2 cellular contexts compared by ENCODE assay signal in the genomic region with DNA sequence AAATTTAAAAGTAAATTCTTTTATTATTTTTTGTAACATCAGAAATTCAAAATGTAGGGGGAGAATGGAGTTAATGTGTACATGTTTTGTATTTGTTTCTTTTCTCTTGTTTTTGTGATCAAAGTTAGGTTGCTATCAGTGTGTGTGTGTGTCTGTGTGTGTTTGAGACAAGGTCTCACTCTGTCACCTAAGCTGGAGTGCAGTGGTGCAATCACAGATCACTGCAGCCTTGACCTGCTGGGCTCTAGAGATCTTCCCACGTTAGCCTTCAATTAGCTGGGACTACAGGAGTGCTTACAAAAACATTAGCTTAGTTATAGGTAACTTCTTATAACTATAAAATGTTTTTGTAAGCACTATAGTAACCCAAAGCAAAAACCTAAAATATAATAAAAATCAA.
A peak's percentile ranks its signal among the peaks of the same experiment; 100 is the strongest.
TF ChIP-seq lines count a peak whose summit lies in the region.

No MANE protein-coding gene starts in this region.

TF ChIP-seq in WTC11, 78 proteins besides CTCF, POLR2A, EP300 and RAD21 (continued from another document):
- TF ChIP-seq, protein P1, sequence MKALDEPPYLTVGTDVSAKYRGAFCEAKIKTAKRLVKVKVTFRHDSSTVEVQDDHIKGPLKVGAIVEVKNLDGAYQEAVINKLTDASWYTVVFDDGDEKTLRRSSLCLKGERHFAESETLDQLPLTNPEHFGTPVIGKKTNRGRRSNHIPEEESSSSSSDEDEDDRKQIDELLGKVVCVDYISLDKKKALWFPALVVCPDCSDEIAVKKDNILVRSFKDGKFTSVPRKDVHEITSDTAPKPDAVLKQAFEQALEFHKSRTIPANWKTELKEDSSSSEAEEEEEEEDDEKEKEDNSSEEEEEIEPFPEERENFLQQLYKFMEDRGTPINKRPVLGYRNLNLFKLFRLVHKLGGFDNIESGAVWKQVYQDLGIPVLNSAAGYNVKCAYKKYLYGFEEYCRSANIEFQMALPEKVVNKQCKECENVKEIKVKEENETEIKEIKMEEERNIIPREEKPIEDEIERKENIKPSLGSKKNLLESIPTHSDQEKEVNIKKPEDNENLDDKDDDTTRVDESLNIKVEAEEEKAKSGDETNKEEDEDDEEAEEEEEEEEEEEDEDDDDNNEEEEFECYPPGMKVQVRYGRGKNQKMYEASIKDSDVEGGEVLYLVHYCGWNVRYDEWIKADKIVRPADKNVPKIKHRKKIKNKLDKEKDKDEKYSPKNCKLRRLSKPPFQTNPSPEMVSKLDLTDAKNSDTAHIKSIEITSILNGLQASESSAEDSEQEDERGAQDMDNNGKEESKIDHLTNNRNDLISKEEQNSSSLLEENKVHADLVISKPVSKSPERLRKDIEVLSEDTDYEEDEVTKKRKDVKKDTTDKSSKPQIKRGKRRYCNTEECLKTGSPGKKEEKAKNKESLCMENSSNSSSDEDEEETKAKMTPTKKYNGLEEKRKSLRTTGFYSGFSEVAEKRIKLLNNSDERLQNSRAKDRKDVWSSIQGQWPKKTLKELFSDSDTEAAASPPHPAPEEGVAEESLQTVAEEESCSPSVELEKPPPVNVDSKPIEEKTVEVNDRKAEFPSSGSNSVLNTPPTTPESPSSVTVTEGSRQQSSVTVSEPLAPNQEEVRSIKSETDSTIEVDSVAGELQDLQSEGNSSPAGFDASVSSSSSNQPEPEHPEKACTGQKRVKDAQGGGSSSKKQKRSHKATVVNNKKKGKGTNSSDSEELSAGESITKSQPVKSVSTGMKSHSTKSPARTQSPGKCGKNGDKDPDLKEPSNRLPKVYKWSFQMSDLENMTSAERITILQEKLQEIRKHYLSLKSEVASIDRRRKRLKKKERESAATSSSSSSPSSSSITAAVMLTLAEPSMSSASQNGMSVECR (CRISPR knock-in tag; IDR thresholded peaks at IDR 0.05; ENCODE audit: borderline replicate concordance), result no peak

TF ChIP-seq in HepG2, 621 proteins besides CTCF, POLR2A, EP300 and RAD21 (continued from another document and continues in another):
- TF ChIP-seq RFX3 (CRISPR knock-in tag; IDR thresholded peaks at IDR 0.05) (no peak), ISL2 (CRISPR knock-in tag; IDR thresholded peaks at IDR 0.05) (peak; percentile 77; the same call in 1 of the 2 replicates), ZNF614 (CRISPR knock-in tag; IDR thresholded peaks at IDR 0.05; ENCODE audit: borderline replicate concordance) (peak; percentile 61; the same call in 1 of the 2 replicates), ZMYM3 (CRISPR knock-in tag; IDR thresholded peaks at IDR 0.05) (peak; percentile 32; the same call in 1 of the 2 replicates), RXRB (CRISPR knock-in tag; IDR thresholded peaks at IDR 0.05; ENCODE audit: borderline replicate concordance) (peak; percentile 76), GATAD2A (CRISPR knock-in tag; IDR thresholded peaks at IDR 0.05) (peak; percentile 72), TARDBP (CRISPR knock-in tag; IDR thresholded peaks at IDR 0.05) (peak; percentile 59; the same call in 1 of the 2 replicates), CEBPB (IDR thresholded peaks at IDR 0.05; ENCODE audit: borderline replicate concordance, low read depth, low read length) (peak; percentile 83), HNF4G (IDR thresholded peaks at IDR 0.05; ENCODE audit: borderline replicate concordance, low read depth, low read length) (peak; percentile 49; the same call in 1 of the 2 replicates), HNF4G (CRISPR knock-in tag; IDR thresholded peaks at IDR 0.05; ENCODE audit: borderline replicate concordance, low read depth) (no peak), KMT2A (CRISPR knock-in tag; IDR thresholded peaks at IDR 0.05) (no peak), THRA (CRISPR knock-in tag; IDR thresholded peaks at IDR 0.05; ENCODE audit: borderline replicate concordance) (peak; percentile 79; the same call in 1 of the 2 replicates), NRL (CRISPR knock-in tag; IDR thresholded peaks at IDR 0.05; ENCODE audit: borderline replicate concordance) (no peak), POLR2AphosphoS2 (IDR thresholded peaks at IDR 0.05; ENCODE audit: low read depth, low read length) (no peak), PITX1 (CRISPR knock-in tag; IDR thresholded peaks at IDR 0.05) (peak; percentile 70), CREM (IDR thresholded peaks at IDR 0.05) (peak; percentile 42), CREM (CRISPR knock-in tag; IDR thresholded peaks at IDR 0.05) (no peak), ETV5 (CRISPR knock-in tag; IDR thresholded peaks at IDR 0.05; ENCODE audit: borderline replicate concordance) (no peak), SPEN (CRISPR knock-in tag; IDR thresholded peaks at IDR 0.05; ENCODE audit: low read depth) (peak; percentile 69; the same call in 1 of the 2 replicates), ARID4A (CRISPR knock-in tag; IDR thresholded peaks at IDR 0.05; ENCODE audit: borderline replicate concordance) (peak; percentile 23; the same call in 1 of the 2 replicates), PHB2 (IDR thresholded peaks at IDR 0.05; ENCODE audit: partially characterized antibody) (no peak), TBL1XR1 (IDR thresholded peaks at IDR 0.05; ENCODE audit: borderline replicate concordance, low read length, partially characterized antibody) (no peak), FOXP1 (IDR thresholded peaks at IDR 0.05) (no peak), FOXP1 (CRISPR knock-in tag; IDR thresholded peaks at IDR 0.05) (peak; percentile 73; the same call in 1 of the 2 replicates), NFIC (IDR thresholded peaks at IDR 0.05; ENCODE audit: low read length) (no peak), ZSCAN21 (CRISPR knock-in tag; IDR thresholded peaks at IDR 0.05; ENCODE audit: borderline replicate concordance) (peak; percentile 59; the same call in 1 of the 2 replicates), HNF4A (CRISPR knock-in tag; IDR thresholded peaks at IDR 0.05) (peak; percentile 87), SAP130 (CRISPR knock-in tag; IDR thresholded peaks at IDR 0.05; ENCODE audit: low read depth) (peak; percentile 44; the same call in 1 of the 2 replicates), MTF2 (CRISPR knock-in tag; IDR thresholded peaks at IDR 0.05; ENCODE audit: borderline replicate concordance) (no peak), ZBTB1 (CRISPR knock-in tag; IDR thresholded peaks at IDR 0.05; ENCODE audit: borderline replicate concordance) (no peak), IRF1 (CRISPR knock-in tag; IDR thresholded peaks at IDR 0.05; ENCODE audit: low read depth) (no peak), WIZ (CRISPR knock-in tag; IDR thresholded peaks at IDR 0.05) (no peak), NCOA2 (CRISPR knock-in tag; IDR thresholded peaks at IDR 0.05) (peak; percentile 69), ZNF326 (CRISPR knock-in tag; IDR thresholded peaks at IDR 0.05; ENCODE audit: borderline replicate concordance) (no peak), NFE2L2 (IDR thresholded peaks at IDR 0.05; ENCODE audit: low read length) (no peak), HCFC1 (IDR thresholded peaks at IDR 0.05; ENCODE audit: low read depth, low read length) (no peak), ZNF446 (CRISPR knock-in tag; IDR thresholded peaks at IDR 0.05) (no peak), FOXA1 (IDR thresholded peaks at IDR 0.05) (no peak), FOXA1 (CRISPR knock-in tag; IDR thresholded peaks at IDR 0.05) (0 out of 2 replicates have a peak, but pooled peaks have one; percentile 24), ZNF607 (CRISPR knock-in tag; IDR thresholded peaks at IDR 0.05; ENCODE audit: borderline replicate concordance) (no peak), ZNF232 (CRISPR knock-in tag; IDR thresholded peaks at IDR 0.05; ENCODE audit: borderline replicate concordance) (no peak), TOPORS (CRISPR knock-in tag; IDR thresholded peaks at IDR 0.05) (0 out of 2 replicates have a peak, but pooled peaks have one; percentile 54), NR2F6 (IDR thresholded peaks at IDR 0.05) (peak; percentile 87), NR2F6 (CRISPR knock-in tag; IDR thresholded peaks at IDR 0.05) (peak; percentile 97), SOX6 (IDR thresholded peaks at IDR 0.05) (no peak), SOX6 (CRISPR knock-in tag; IDR thresholded peaks at IDR 0.05) (peak; percentile 76), RORA (CRISPR knock-in tag; IDR thresholded peaks at IDR 0.05) (no peak), HNRNPUL1 (IDR thresholded peaks at IDR 0.05; ENCODE audit: low read depth, low read length) (no peak)
- TF ChIP-seq, protein P2, sequence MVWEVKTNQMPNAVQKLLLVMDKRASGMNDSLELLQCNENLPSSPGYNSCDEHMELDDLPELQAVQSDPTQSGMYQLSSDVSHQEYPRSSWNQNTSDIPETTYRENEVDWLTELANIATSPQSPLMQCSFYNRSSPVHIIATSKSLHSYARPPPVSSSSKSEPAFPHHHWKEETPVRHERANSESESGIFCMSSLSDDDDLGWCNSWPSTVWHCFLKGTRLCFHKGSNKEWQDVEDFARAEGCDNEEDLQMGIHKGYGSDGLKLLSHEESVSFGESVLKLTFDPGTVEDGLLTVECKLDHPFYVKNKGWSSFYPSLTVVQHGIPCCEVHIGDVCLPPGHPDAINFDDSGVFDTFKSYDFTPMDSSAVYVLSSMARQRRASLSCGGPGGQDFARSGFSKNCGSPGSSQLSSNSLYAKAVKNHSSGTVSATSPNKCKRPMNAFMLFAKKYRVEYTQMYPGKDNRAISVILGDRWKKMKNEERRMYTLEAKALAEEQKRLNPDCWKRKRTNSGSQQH (CRISPR knock-in tag; IDR thresholded peaks at IDR 0.05; ENCODE audit: low read depth), result no peak
- TF ChIP-seq, protein P3, sequence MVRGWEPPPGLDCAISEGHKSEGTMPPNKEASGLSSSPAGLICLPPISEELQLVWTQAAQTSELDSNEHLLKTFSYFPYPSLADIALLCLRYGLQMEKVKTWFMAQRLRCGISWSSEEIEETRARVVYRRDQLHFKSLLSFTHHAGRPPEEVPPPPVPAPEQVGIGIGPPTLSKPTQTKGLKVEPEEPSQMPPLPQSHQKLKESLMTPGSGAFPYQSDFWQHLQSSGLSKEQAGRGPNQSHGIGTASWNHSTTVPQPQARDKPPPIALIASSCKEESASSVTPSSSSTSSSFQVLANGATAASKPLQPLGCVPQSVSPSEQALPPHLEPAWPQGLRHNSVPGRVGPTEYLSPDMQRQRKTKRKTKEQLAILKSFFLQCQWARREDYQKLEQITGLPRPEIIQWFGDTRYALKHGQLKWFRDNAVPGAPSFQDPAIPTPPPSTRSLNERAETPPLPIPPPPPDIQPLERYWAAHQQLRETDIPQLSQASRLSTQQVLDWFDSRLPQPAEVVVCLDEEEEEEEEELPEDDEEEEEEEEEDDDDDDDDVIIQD (CRISPR knock-in tag; IDR thresholded peaks at IDR 0.05; ENCODE audit: low read depth), result peak; percentile 83; the same call in 1 of the 2 replicates
- TF ChIP-seq, protein P4, sequence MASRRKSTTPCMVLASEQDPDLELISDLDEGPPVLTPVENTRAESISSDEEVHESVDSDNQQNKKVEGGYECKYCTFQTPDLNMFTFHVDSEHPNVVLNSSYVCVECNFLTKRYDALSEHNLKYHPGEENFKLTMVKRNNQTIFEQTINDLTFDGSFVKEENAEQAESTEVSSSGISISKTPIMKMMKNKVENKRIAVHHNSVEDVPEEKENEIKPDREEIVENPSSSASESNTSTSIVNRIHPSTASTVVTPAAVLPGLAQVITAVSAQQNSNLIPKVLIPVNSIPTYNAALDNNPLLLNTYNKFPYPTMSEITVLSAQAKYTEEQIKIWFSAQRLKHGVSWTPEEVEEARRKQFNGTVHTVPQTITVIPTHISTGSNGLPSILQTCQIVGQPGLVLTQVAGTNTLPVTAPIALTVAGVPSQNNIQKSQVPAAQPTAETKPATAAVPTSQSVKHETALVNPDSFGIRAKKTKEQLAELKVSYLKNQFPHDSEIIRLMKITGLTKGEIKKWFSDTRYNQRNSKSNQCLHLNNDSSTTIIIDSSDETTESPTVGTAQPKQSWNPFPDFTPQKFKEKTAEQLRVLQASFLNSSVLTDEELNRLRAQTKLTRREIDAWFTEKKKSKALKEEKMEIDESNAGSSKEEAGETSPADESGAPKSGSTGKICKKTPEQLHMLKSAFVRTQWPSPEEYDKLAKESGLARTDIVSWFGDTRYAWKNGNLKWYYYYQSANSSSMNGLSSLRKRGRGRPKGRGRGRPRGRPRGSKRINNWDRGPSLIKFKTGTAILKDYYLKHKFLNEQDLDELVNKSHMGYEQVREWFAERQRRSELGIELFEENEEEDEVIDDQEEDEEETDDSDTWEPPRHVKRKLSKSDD (CRISPR knock-in tag; IDR thresholded peaks at IDR 0.05; ENCODE audit: low read depth), result 0 out of 2 replicates have a peak, but pooled peaks have one; percentile 44
